ENCODE assay signal across 23 cellular contexts in genomic region chr11:125229006-125229405, GRCh38.
"Had no signal": no experiment of that assay in that cellular context is flagged by ENCODE, and none has a peak within 500 bp of the region (broad histone marks: within the 10 kb centered on the region; RNA-seq: fewer than 3 reads in every experiment).

No MANE protein-coding gene starts in this region.

- H3K4me3 ChIP-seq: lower lobe of right lung, right atrium auricular region, upper lobe of right lung had no signal

- H3K9me3 Mint-ChIP-seq: activated CD4-positive, alpha-beta T cell treated with anti-CD3 and anti-CD28 coated beads, Interleukin-2, amount 10 ng/mL, durations not matched to agents 24 days and 14 days; activated CD8-positive, alpha-beta T cell treated with anti-CD3 and anti-CD28 coated beads for 36 hours; activated naive CD4-positive, alpha-beta T cell treated with anti-CD3 and anti-CD28 coated beads, Interleukin-2, amount 50 U/mL, for 24 hours; activated T-helper 1 cell treated with anti-CD3 and anti-CD28 coated beads, Interleukin-12 subunit alpha, Interleukin-12 subunit beta, Interleukin-2, Interleukin-4 antibody, amounts not matched to agents 30 ng/mL and 10 ng/mL and 1 ng/mL, durations not matched to agents 14 hours and 24 hours and 36 hours; brain; dendritic cell treated with granulocyte-macrophage colony-stimulating factor and Interleukin-4, amounts not matched to agents 40 ng/mL and 50 ng/mL, for 4 days; naive B cell; neural crest cell had no signal

- H3K4me1 Mint-ChIP-seq: activated CD4-positive, alpha-beta T cell treated with anti-CD3 and anti-CD28 coated beads, Interleukin-2, amount 10 ng/mL, durations not matched to agents 24 days and 14 days; activated CD8-positive, alpha-beta memory T cell treated with anti-CD3 and anti-CD28 coated beads, Interleukin-2, amount 10 ng/mL, durations not matched to agents 7 days and 5 days; activated naive CD4-positive, alpha-beta T cell treated with anti-CD3 and anti-CD28 coated beads, Interleukin-2, amount 50 U/mL, for 24 hours; naive B cell had no signal

- DNase-seq: activated CD4-positive, alpha-beta T cell treated with anti-CD3 and anti-CD28 coated beads, Interleukin-2, amount 10 ng/mL, durations not matched to agents 24 days and 14 days; activated CD8-positive, alpha-beta memory T cell treated with anti-CD3 and anti-CD28 coated beads, Interleukin-2, amount 10 ng/mL, durations not matched to agents 7 days and 5 days; activated CD8-positive, alpha-beta T cell treated with anti-CD3 and anti-CD28 coated beads for 36 hours; activated gamma-delta T cell treated with Interleukin-2 at 50 U/mL for 16 hours; activated T-cell treated with anti-CD3 and anti-CD28 coated beads for 4 hours; effector CD4-positive, alpha-beta T cell; erythroblast; foreskin keratinocyte; hippocampal formation; lower lobe of right lung; naive B cell; stimulated activated CD4-positive, alpha-beta T cell treated with anti-CD3 and anti-CD28 coated beads, Interleukin-4, amount 100 ng/mL, for 24 hours; stimulated activated naive CD4-positive, alpha-beta T cell treated with Interleukin-2 at 50 U/mL for 16 hours; T-helper 2 cell; upper lobe of right lung had no signal

- H3K27me3 Mint-ChIP-seq: brain had no signal

- ATAC-seq: activated CD4-positive, CD25-positive, alpha-beta regulatory T cell treated with anti-CD3 and anti-CD28 coated beads, Interleukin-2, amount 50 U/mL, for 24 hours; activated CD8-positive, alpha-beta memory T cell treated with anti-CD3 and anti-CD28 coated beads, Interleukin-2, amount 10 ng/mL, durations not matched to agents 7 days and 5 days; activated CD8-positive, alpha-beta T cell treated with anti-CD3 and anti-CD28 coated beads for 36 hours; foreskin keratinocyte; left lobe of liver; lower lobe of right lung; upper lobe of right lung had no signal

- H3K4me1 ChIP-seq: foreskin keratinocyte had no signal

- H3K4me3 Mint-ChIP-seq: activated CD4-positive, alpha-beta T cell treated with anti-CD3 and anti-CD28 coated beads, Interleukin-2, amount 10 ng/mL, durations not matched to agents 24 days and 14 days; activated CD8-positive, alpha-beta memory T cell treated with anti-CD3 and anti-CD28 coated beads, Interleukin-2, amount 10 ng/mL, durations not matched to agents 7 days and 5 days; activated CD8-positive, alpha-beta T cell treated with anti-CD3 and anti-CD28 coated beads for 36 hours; activated naive CD4-positive, alpha-beta T cell treated with anti-CD3 and anti-CD28 coated beads, Interleukin-2, amount 50 U/mL, for 24 hours; activated T-helper 1 cell treated with anti-CD3 and anti-CD28 coated beads, Interleukin-12 subunit alpha, Interleukin-12 subunit beta, Interleukin-2, Interleukin-4 antibody, amounts not matched to agents 30 ng/mL and 10 ng/mL and 1 ng/mL, durations not matched to agents 14 hours and 24 hours and 36 hours; brain; dendritic cell treated with granulocyte-macrophage colony-stimulating factor and Interleukin-4, amounts not matched to agents 40 ng/mL and 50 ng/mL, for 4 days; naive B cell; neural crest cell had no signal

- H3K27me3 ChIP-seq: right atrium auricular region, upper lobe of right lung had no signal

- H3K36me3 Mint-ChIP-seq: activated CD8-positive, alpha-beta memory T cell treated with anti-CD3 and anti-CD28 coated beads, Interleukin-2, amount 10 ng/mL, durations not matched to agents 7 days and 5 days; activated naive CD4-positive, alpha-beta T cell treated with anti-CD3 and anti-CD28 coated beads, Interleukin-2, amount 50 U/mL, for 24 hours; brain; naive B cell had no signal

- H3K27ac Mint-ChIP-seq: activated CD4-positive, alpha-beta T cell treated with anti-CD3 and anti-CD28 coated beads, Interleukin-2, amount 10 ng/mL, durations not matched to agents 24 days and 14 days; activated CD8-positive, alpha-beta memory T cell treated with anti-CD3 and anti-CD28 coated beads, Interleukin-2, amount 10 ng/mL, durations not matched to agents 7 days and 5 days; activated CD8-positive, alpha-beta T cell treated with anti-CD3 and anti-CD28 coated beads for 36 hours; activated naive CD4-positive, alpha-beta T cell treated with anti-CD3 and anti-CD28 coated beads, Interleukin-2, amount 50 U/mL, for 24 hours; activated T-helper 1 cell treated with anti-CD3 and anti-CD28 coated beads, Interleukin-12 subunit alpha, Interleukin-12 subunit beta, Interleukin-2, Interleukin-4 antibody, amounts not matched to agents 30 ng/mL and 10 ng/mL and 1 ng/mL, durations not matched to agents 14 hours and 24 hours and 36 hours; dendritic cell treated with granulocyte-macrophage colony-stimulating factor and Interleukin-4, amounts not matched to agents 40 ng/mL and 50 ng/mL, for 4 days; naive B cell had no signal

- H3K36me3 ChIP-seq: lower lobe of right lung, right atrium auricular region, upper lobe of right lung had no signal

- H3K27ac ChIP-seq: foreskin keratinocyte, lower lobe of right lung, right atrium auricular region, upper lobe of right lung had no signal

- H3K9me3 ChIP-seq: lower lobe of right lung, right atrium auricular region, upper lobe of right lung had no signal
